In the genomic region with DNA sequence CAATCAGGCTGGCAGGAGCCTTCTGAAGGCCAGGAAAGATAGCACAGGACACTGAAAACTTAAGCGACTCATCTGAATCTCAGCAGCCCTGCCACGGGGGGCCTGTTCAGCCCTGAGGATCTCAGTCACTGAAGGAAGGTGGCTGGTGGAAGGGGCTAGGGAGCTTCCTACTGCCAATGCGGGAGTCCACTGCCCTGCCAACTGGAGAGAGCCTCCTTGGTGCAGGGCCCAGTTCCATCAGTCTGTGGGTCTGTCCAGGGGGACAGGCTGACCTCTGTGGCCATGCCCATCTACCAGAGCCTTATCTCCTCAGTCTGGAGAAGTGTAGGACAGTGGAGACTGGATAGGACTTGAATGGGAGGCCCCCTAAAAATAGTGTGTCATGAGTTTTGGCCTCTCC, we compare ENCODE assay signal across 1 cellular context.
TF ChIP-seq lines count a peak whose summit lies in the region.

No MANE protein-coding gene starts in this region.

TF ChIP-seq in SK-N-SH treated with all-trans-retinoic acid at 6 μM for 48 hours, 23 proteins besides CTCF, POLR2A, EP300 and RAD21 (continued from another document):
- TF ChIP-seq, protein P1, sequence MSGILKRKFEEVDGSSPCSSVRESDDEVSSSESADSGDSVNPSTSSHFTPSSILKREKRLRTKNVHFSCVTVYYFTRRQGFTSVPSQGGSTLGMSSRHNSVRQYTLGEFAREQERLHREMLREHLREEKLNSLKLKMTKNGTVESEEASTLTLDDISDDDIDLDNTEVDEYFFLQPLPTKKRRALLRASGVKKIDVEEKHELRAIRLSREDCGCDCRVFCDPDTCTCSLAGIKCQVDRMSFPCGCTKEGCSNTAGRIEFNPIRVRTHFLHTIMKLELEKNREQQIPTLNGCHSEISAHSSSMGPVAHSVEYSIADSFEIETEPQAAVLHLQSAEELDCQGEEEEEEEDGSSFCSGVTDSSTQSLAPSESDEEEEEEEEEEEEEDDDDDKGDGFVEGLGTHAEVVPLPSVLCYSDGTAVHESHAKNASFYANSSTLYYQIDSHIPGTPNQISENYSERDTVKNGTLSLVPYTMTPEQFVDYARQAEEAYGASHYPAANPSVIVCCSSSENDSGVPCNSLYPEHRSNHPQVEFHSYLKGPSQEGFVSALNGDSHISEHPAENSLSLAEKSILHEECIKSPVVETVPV (CRISPR knock-in tag; IDR thresholded peaks at IDR 0.05), result no peak
- no peak for TF ChIP-seq ISL1 (CRISPR knock-in tag; IDR thresholded peaks at IDR 0.05)
- no peak for TF ChIP-seq OSR1 (CRISPR knock-in tag; IDR thresholded peaks at IDR 0.05)
- no peak for TF ChIP-seq ZC3H10 (CRISPR knock-in tag; IDR thresholded peaks at IDR 0.05)
